Comparison of ENCODE assay signal across 27 cellular contexts in the genomic region with DNA sequence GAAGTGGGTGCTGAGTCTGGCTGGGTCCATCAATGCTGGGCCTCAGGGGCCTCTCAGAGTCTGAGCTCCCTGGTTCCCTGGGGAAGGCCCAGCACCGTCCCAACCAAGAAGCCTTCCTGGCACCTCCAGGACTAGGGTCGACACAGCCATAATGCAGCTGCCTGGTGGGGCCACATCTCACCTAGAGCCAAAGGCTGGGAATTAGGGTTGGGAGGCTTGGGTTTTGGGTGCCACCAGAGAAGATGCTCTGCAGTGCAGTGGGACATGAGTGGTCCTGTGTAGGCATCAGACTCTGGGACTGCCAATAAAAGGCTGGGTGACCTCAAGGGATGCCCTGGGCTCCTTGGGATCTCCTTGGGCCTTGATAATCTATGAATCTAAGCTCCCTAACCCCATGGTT. TPM values are rescaled to one million over a fixed set of nuclear protein-coding genes. Genes with fewer than 3 reads are reported as not detected.
A peak's percentile ranks its signal among the peaks of the same experiment; 100 is the strongest.
DNase-seq lines count a peak whose midpoint lies in the region; ATAC-seq and TF ChIP-seq lines count a peak whose summit lies in the region.
"Had no signal": no experiment of that assay in that cellular context is flagged by ENCODE, and none has a peak within 500 bp of the region (broad histone marks: within the 10 kb centered on the region; RNA-seq: fewer than 3 reads in every experiment).

No MANE protein-coding gene starts in this region.

- H3K27ac Mint-ChIP-seq in activated naive CD4-positive, alpha-beta T cell treated with anti-CD3 and anti-CD28 coated beads, Interleukin-2, amount 10 ng/mL, durations not matched to agents 7 days and 5 days: no peak overlapping the region
- H3K27ac Mint-ChIP-seq in activated naive CD4-positive, alpha-beta T cell treated with anti-CD3 and anti-CD28 coated beads, Interleukin-2, amount 50 U/mL, for 72 hours: no peak overlapping the region
- H3K27ac Mint-ChIP-seq in nephron: peak overlapping the region in 2 of 3 experiments; percentile 58 to 70
- H3K27ac Mint-ChIP-seq: activated B cell treated with CpG ODN at 0.5 μM for 24 hours; activated CD4-positive, alpha-beta T cell treated with anti-CD3 and anti-CD28 coated beads, Interleukin-2, amount 10 ng/mL, durations not matched to agents 7 days and 5 days; CD4-positive, alpha-beta T cell; stimulated activated memory B cell treated with anti-CD40 and anti-IgM and Interleukin-4, amounts not matched to agents 10 μg/mL and 1 μg/mL and 100 μg/mL, for 72 hours; type B pancreatic cell had no signal

- peaks cover 30% of the 10 kb centered on the region for H3K4me1 ChIP-seq in NT2/D1 (ENCODE audit: insufficient read depth, insufficient read length)
- H3K4me1 ChIP-seq in uterus: no peaks in the 10 kb centered on the region
- H3K4me1 ChIP-seq: HAP-1 had no signal

- intact Hi-C loops in uterus (cut with DNase I; ENCODE audit: low total_unique reads): no loop called here

- peak overlapping the region; percentile 27 for H3K9ac ChIP-seq in NT2/D1 (ENCODE audit: insufficient read length, low read depth)

- peaks cover 8% of the 10 kb centered on the region for H3K27me3 Mint-ChIP-seq in activated naive CD4-positive, alpha-beta T cell treated with anti-CD3 and anti-CD28 coated beads, Interleukin-2, amount 10 ng/mL, durations not matched to agents 7 days and 5 days
- peaks cover 11% of the 10 kb centered on the region for H3K27me3 Mint-ChIP-seq in nephron (ENCODE audit: low read depth)

- H3K9me3 ChIP-seq in NT2/D1 (ENCODE audit: insufficient read depth, low read length) (no peaks in the 10 kb centered on the region), uterus (no peaks in the 10 kb centered on the region)
- H3K9me3 ChIP-seq: HAP-1, left lung, neutrophil had no signal

- DNase-seq in activated naive CD4-positive, alpha-beta T cell treated with anti-CD3 and anti-CD28 coated beads, Interleukin-2, amount 10 ng/mL, durations not matched to agents 7 days and 5 days: peak; percentile 17
- no peak for DNase-seq in activated naive CD4-positive, alpha-beta T cell treated with anti-CD3 and anti-CD28 coated beads, Interleukin-2, amount 50 U/mL, for 72 hours (ENCODE audit: low spot score in 2 of 2)
- DNase-seq in NT2/D1 (ENCODE audit: low read depth, low spot score) (no peak), uterus (no peak), NCI-H2029 (lab: John Stamatoyannopoulos, UW) (no peak), COLO668 (lab: John Stamatoyannopoulos, UW; ENCODE audit: unreplicated experiment) (no peak)
- DNase-seq: activated CD4-positive, alpha-beta T cell treated with anti-CD3 and anti-CD28 coated beads, Interleukin-2, amount 10 ng/mL, durations not matched to agents 7 days and 5 days; activated naive CD4-positive, alpha-beta T cell; CD4-positive, alpha-beta T cell; left lung; OCI-M1; substantia nigra had no signal

- ATAC-seq in activated naive CD4-positive, alpha-beta T cell treated with anti-CD3 and anti-CD28 coated beads, Interleukin-2, amount 50 U/mL, for 72 hours: no peak
- ATAC-seq in GM18505 (IDR thresholded peaks at IDR 0.05; ENCODE audit: unreplicated experiment): no peak
- ATAC-seq: esophagus mucosa, left lung had no signal

- H3K36me3 ChIP-seq in NT2/D1 (ENCODE audit: insufficient read depth, insufficient read length, low read length) (peaks cover 11% of the 10 kb centered on the region), uterus (no peaks in the 10 kb centered on the region)
- H3K36me3 ChIP-seq: HAP-1, left lung had no signal

- H3K4me1 Mint-ChIP-seq in activated naive CD4-positive, alpha-beta T cell treated with anti-CD3 and anti-CD28 coated beads, Interleukin-2, amount 10 ng/mL, durations not matched to agents 7 days and 5 days: no peaks in the 10 kb centered on the region
- H3K4me1 Mint-ChIP-seq in nephron: peaks cover 46% of the 10 kb centered on the region
- H3K4me1 Mint-ChIP-seq: activated CD4-positive, alpha-beta T cell treated with anti-CD3 and anti-CD28 coated beads, Interleukin-2, amount 10 ng/mL, durations not matched to agents 7 days and 5 days; central memory CD8-positive, alpha-beta T cell had no signal

- H3K27me3 ChIP-seq in NT2/D1 (ENCODE audit: insufficient read depth, insufficient read length) (no peaks in the 10 kb centered on the region), uterus (no peaks in the 10 kb centered on the region)
- H3K27me3 ChIP-seq: left lung, neutrophil had no signal

- H3K4me3 Mint-ChIP-seq in activated naive CD4-positive, alpha-beta T cell treated with anti-CD3 and anti-CD28 coated beads, Interleukin-2, amount 10 ng/mL, durations not matched to agents 7 days and 5 days: no peak overlapping the region
- H3K4me3 Mint-ChIP-seq in nephron: peak overlapping the region in 2 of 3 experiments; percentile 78 to 94
- H3K4me3 Mint-ChIP-seq: activated B cell treated with CpG ODN at 0.5 μM for 24 hours; activated CD4-positive, alpha-beta T cell treated with anti-CD3 and anti-CD28 coated beads, Interleukin-2, amount 10 ng/mL, durations not matched to agents 7 days and 5 days; CD4-positive, alpha-beta T cell; central memory CD8-positive, alpha-beta T cell; stimulated activated memory B cell treated with anti-CD40 and anti-IgM and Interleukin-4, amounts not matched to agents 10 μg/mL and 1 μg/mL and 100 μg/mL, for 72 hours; type B pancreatic cell had no signal

- TF ChIP-seq CTCF in nephron (IDR thresholded peaks at IDR 0.05; ENCODE audit: unreplicated experiment in 3 of 3) (no peak), uterus (IDR thresholded peaks at IDR 0.05) (no peak)

- H3K9me3 Mint-ChIP-seq in activated naive CD4-positive, alpha-beta T cell treated with anti-CD3 and anti-CD28 coated beads, Interleukin-2, amount 10 ng/mL, durations not matched to agents 7 days and 5 days: no peaks in the 10 kb centered on the region
- H3K9me3 Mint-ChIP-seq in activated naive CD4-positive, alpha-beta T cell treated with anti-CD3 and anti-CD28 coated beads, Interleukin-2, amount 50 U/mL, for 72 hours: no peaks in the 10 kb centered on the region
- H3K9me3 Mint-ChIP-seq in nephron: no peaks in the 10 kb centered on the region
- H3K9me3 Mint-ChIP-seq: activated B cell treated with CpG ODN at 0.5 μM for 24 hours; activated CD4-positive, alpha-beta T cell treated with anti-CD3 and anti-CD28 coated beads, Interleukin-2, amount 10 ng/mL, durations not matched to agents 7 days and 5 days; CD4-positive, alpha-beta T cell; central memory CD8-positive, alpha-beta T cell; stimulated activated memory B cell treated with anti-CD40 and anti-IgM and Interleukin-4, amounts not matched to agents 10 μg/mL and 1 μg/mL and 100 μg/mL, for 72 hours; type B pancreatic cell had no signal

- H3K4me3 ChIP-seq in NT2/D1 (ENCODE audit: insufficient read length, low read depth) (no peak overlapping the region), uterus (no peak overlapping the region)
- H3K4me3 ChIP-seq: HAP-1, left lung, SK-N-MC had no signal

- CTCF ChIA-PET in activated naive CD4-positive, alpha-beta T cell treated with anti-CD3 and anti-CD28 coated beads, Interleukin-2, amount 10 ng/mL, durations not matched to agents 7 days and 5 days (lab: Charles Lee): interaction anchor here (0.7 to 6.1 kb wide), 19 partner anchors 13 to 143 kb away, joined by 3 to 76 read pairs (median 4); a partner anchor contains a TSS

- no peaks in the 10 kb centered on the region for H3K36me3 Mint-ChIP-seq in activated naive CD4-positive, alpha-beta T cell treated with anti-CD3 and anti-CD28 coated beads, Interleukin-2, amount 10 ng/mL, durations not matched to agents 7 days and 5 days
- no peaks in the 10 kb centered on the region for H3K36me3 Mint-ChIP-seq in activated naive CD4-positive, alpha-beta T cell treated with anti-CD3 and anti-CD28 coated beads, Interleukin-2, amount 50 U/mL, for 72 hours
- H3K36me3 Mint-ChIP-seq in nephron (ENCODE audit: low read depth): no peaks in the 10 kb centered on the region
- H3K36me3 Mint-ChIP-seq: stimulated activated memory B cell treated with anti-CD40 and anti-IgM and Interleukin-4, amounts not matched to agents 10 μg/mL and 1 μg/mL and 100 μg/mL, for 72 hours; type B pancreatic cell had no signal

- H3K27ac ChIP-seq in uterus: no peak overlapping the region
- H3K27ac ChIP-seq: left lung, neutrophil, SK-N-MC had no signal

- TF ChIP-seq POLR2A in GM18505 (IDR thresholded peaks at IDR 0.05; ENCODE audit: borderline replicate concordance, extremely low read depth, insufficient read depth, insufficient read length): no peak
- no peak for TF ChIP-seq POLR2A in uterus (IDR thresholded peaks at IDR 0.05)

RNA-seq across cellular contexts. Expression of a gene that starts 2.5 kb away (rescaled TPM):
- not detected for total RNA-seq in activated naive CD4-positive, alpha-beta T cell treated with anti-CD3 and anti-CD28 coated beads, Interleukin-2, amount 50 U/mL, for 72 hours
- under 1 TPM in 1 of 4 donors, not detected in 3; 0.64 TPM for total RNA-seq in uterus
- total RNA-seq: activated B cell treated with CpG ODN at 0.5 μM for 24 hours; activated CD4-positive, alpha-beta T cell treated with anti-CD3 and anti-CD28 coated beads, Interleukin-2, amount 10 ng/mL, durations not matched to agents 7 days and 5 days; activated CD8-positive, alpha-beta memory T cell treated with anti-CD3 and anti-CD28 coated beads for 36 hours; CD4-positive, alpha-beta T cell; esophagus mucosa; pulmonary artery endothelial cell; T-helper 1 cell treated with Interleukin-12 subunit alpha and Interleukin-12 subunit beta and Interleukin-4 antibody, amounts not matched to agents 30 ng/mL and 1 ng/mL, for 36 hours had no signal

RNA-seq across cellular contexts. Expression of a gene that starts 13.3 kb away (rescaled TPM):
- total RNA-seq in activated naive CD4-positive, alpha-beta T cell treated with anti-CD3 and anti-CD28 coated beads, Interleukin-2, amount 50 U/mL, for 72 hours: under 1 TPM in 1 of 2 donors, not detected in 1; 0.49 TPM
- 10 to 100 TPM in 2 of 4 donors, 1 to 10 TPM in 1, not detected in 1; 6.2 to 28.2 (median 21.2) TPM for total RNA-seq in uterus
- total RNA-seq: activated CD4-positive, alpha-beta T cell treated with anti-CD3 and anti-CD28 coated beads, Interleukin-2, amount 10 ng/mL, durations not matched to agents 7 days and 5 days; activated CD8-positive, alpha-beta memory T cell treated with anti-CD3 and anti-CD28 coated beads for 36 hours; CD4-positive, alpha-beta T cell; pulmonary artery endothelial cell; T-helper 1 cell treated with Interleukin-12 subunit alpha and Interleukin-12 subunit beta and Interleukin-4 antibody, amounts not matched to agents 30 ng/mL and 1 ng/mL, for 36 hours had no signal

RNA-seq across cellular contexts. Expression of a gene that starts 45.6 kb away (rescaled TPM):
- not detected for total RNA-seq in activated naive CD4-positive, alpha-beta T cell treated with anti-CD3 and anti-CD28 coated beads, Interleukin-2, amount 50 U/mL, for 72 hours
- 1 to 10 TPM in 2 of 4 donors, not detected in 2; 3.0 TPM for total RNA-seq in uterus
- total RNA-seq: activated B cell treated with CpG ODN at 0.5 μM for 24 hours; activated CD4-positive, alpha-beta T cell treated with anti-CD3 and anti-CD28 coated beads, Interleukin-2, amount 10 ng/mL, durations not matched to agents 7 days and 5 days; activated CD8-positive, alpha-beta memory T cell treated with anti-CD3 and anti-CD28 coated beads for 36 hours; CD4-positive, alpha-beta T cell; pulmonary artery endothelial cell; T-helper 1 cell treated with Interleukin-12 subunit alpha and Interleukin-12 subunit beta and Interleukin-4 antibody, amounts not matched to agents 30 ng/mL and 1 ng/mL, for 36 hours had no signal

RNA-seq across cellular contexts. Expression of a gene that starts 56.3 kb away (rescaled TPM):
- total RNA-seq in activated naive CD4-positive, alpha-beta T cell treated with anti-CD3 and anti-CD28 coated beads, Interleukin-2, amount 50 U/mL, for 72 hours: 1 to 10 TPM; 1.3 to 2.2 TPM
- total RNA-seq in uterus: under 1 TPM in 2 of 4 donors, not detected in 2; 0.07 to 0.77 TPM
- total RNA-seq: A172, fibroblast of villous mesenchyme, pulmonary artery endothelial cell had no signal

Comparison
In these comparisons a context has a peak if more than half of its experiments do, and no peak if none do; other contexts are left out.
1. H3K27ac Mint-ChIP-seq: peak in nephron (2 of 3); none in activated naive CD4-positive, alpha-beta T cell treated with anti-CD3 and anti-CD28 coated beads, Interleukin-2, amount 10 ng/mL, durations not matched to agents 7 days and 5 days (single experiment) and activated naive CD4-positive, alpha-beta T cell treated with anti-CD3 and anti-CD28 coated beads, Interleukin-2, amount 50 U/mL, for 72 hours (0 of 2).